ENCODE assay signal across 21 cellular contexts in the genomic region with DNA sequence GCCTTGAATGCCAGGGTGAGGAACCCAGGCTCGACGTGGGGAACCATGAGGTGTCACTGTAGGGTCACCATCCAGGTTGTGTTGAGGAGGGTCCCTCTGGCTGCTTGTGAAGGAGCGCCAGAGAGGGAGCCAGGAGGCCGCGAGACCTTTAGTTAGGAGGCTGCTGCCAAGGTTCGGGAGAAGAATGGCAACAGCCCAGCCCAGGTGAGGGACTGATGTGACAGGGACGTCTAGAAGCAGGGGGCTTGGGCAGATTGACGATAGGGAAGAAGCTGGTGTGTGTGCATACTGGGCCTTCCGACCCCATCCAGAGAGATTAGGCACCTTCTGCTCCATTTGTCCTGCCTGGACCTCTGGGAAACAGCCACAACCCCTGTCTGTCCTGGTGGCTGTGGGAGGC. TPM values are rescaled to one million over a fixed set of nuclear protein-coding genes. Genes with fewer than 3 reads are reported as not detected.
A peak's percentile ranks its signal among the peaks of the same experiment; 100 is the strongest.
DNase-seq lines count a peak whose midpoint lies in the region; ATAC-seq, FAIRE-seq and TF ChIP-seq lines count a peak whose summit lies in the region.
"Had no signal": no experiment of that assay in that cellular context is flagged by ENCODE, and none has a peak within 500 bp of the region (broad histone marks: within the 10 kb centered on the region; RNA-seq: fewer than 3 reads in every experiment).

No MANE protein-coding gene starts in this region.

- TF ChIP-seq CTCF in right atrium auricular region (IDR thresholded peaks at IDR 0.05) (no peak), chondrocyte (IDR thresholded peaks at IDR 0.05) (no peak), kidney (IDR thresholded peaks at IDR 0.05; ENCODE audit: borderline replicate concordance, extremely low read depth, insufficient read depth) (no peak)

- H3K9me3 ChIP-seq in right atrium auricular region (no peaks in the 10 kb centered on the region), kidney (ENCODE audit: control insufficient read depth in 1 of 2, low read length in 2 of 2) (no peaks in the 10 kb centered on the region)

- H3K27ac Mint-ChIP-seq in chondrocyte (ENCODE audit: unreplicated experiment), result no peak overlapping the region

- H3K36me3 Mint-ChIP-seq in chondrocyte (ENCODE audit: low read depth), result no peaks in the 10 kb centered on the region
- H3K36me3 Mint-ChIP-seq: CD4-positive, CD25-positive, alpha-beta regulatory T cell; CD8-positive, alpha-beta memory T cell; IgD-negative memory B cell had no signal

- peaks cover 6% of the 10 kb centered on the region for H3K4me1 Mint-ChIP-seq in chondrocyte (ENCODE audit: low read depth)
- H3K4me1 Mint-ChIP-seq: CD4-positive, CD25-positive, alpha-beta regulatory T cell; CD8-positive, alpha-beta memory T cell had no signal

- no peak for FAIRE-seq in kidney (lab: Jason Lieb, UNC)
- FAIRE-seq: D721Med, GM12878 had no signal

- no peaks in the 10 kb centered on the region for H3K36me3 ChIP-seq in right atrium auricular region
- H3K36me3 ChIP-seq in kidney (ENCODE audit: control insufficient read depth in 1 of 2, insufficient read depth in 2 of 2, low read length in 2 of 2), result no peaks in the 10 kb centered on the region

- intact Hi-C loops in Right ventricle myocardium superior (cut with DNase I) (no loop called here), kidney (cut with DNase I) (no loop called here)

- H3K4me3 Mint-ChIP-seq in chondrocyte (ENCODE audit: unreplicated experiment), result no peak overlapping the region
- H3K4me3 Mint-ChIP-seq: CD4-positive, CD25-positive, alpha-beta regulatory T cell; CD8-positive, alpha-beta memory T cell had no signal

- no peaks in the 10 kb centered on the region for H3K9me3 Mint-ChIP-seq in chondrocyte (ENCODE audit: low read depth)
- H3K9me3 Mint-ChIP-seq: CD8-positive, alpha-beta memory T cell; H9; IgD-negative memory B cell had no signal

- H3K4me3 ChIP-seq in right atrium auricular region, result no peak overlapping the region
- H3K4me3 ChIP-seq in kidney (ENCODE audit: low read length in 2 of 2), result no peak overlapping the region
- H3K4me3 ChIP-seq: GM12878 had no signal

- peak; percentile 18 for DNase-seq in Right ventricle myocardium superior
- no peak for DNase-seq in right atrium auricular region (ENCODE audit: low spot score)
- peak; percentile 42 for DNase-seq in chondrocyte (ENCODE audit: low spot score)
- DNase-seq in kidney, result peak; percentile 42
- DNase-seq in NCI-H1930 (lab: John Stamatoyannopoulos, UW), result no peak
- no peak for DNase-seq in NK-92 (lab: John Stamatoyannopoulos, UW; ENCODE audit: unreplicated experiment)
- DNase-seq in activated gamma-delta T cell treated with Interleukin-2 at 50 U/mL for 16 hours, result no peak
- DNase-seq: 8988T; C1 segment of cervical spinal cord; CD4-positive, CD25-positive, alpha-beta regulatory T cell; CD8-positive, alpha-beta memory T cell; COR-L47; DMS79 treated with DMSO at 0.1 percent for 48 hours; GF-D8; GOT3; H9 had no signal

- H3K27me3 ChIP-seq in right atrium auricular region, result no peaks in the 10 kb centered on the region

- H3K27me3 Mint-ChIP-seq in chondrocyte (ENCODE audit: low read depth), result no peaks in the 10 kb centered on the region
- H3K27me3 Mint-ChIP-seq: CD4-positive, CD25-positive, alpha-beta regulatory T cell; CD8-positive, alpha-beta memory T cell had no signal

- H3K27ac ChIP-seq in right atrium auricular region, result no peak overlapping the region
- H3K27ac ChIP-seq in kidney (ENCODE audit: low read depth in 2 of 2, low read length in 2 of 2), result no peak overlapping the region

- no peak for ATAC-seq in Right ventricle myocardium superior (ENCODE audit: poor library complexity)
- ATAC-seq: GM12878 had no signal

- H3K4me1 ChIP-seq in right atrium auricular region, result no peaks in the 10 kb centered on the region
- peaks cover 3 to 4% of the 10 kb centered on the region in 2 donors for H3K4me1 ChIP-seq in kidney (ENCODE audit: control insufficient read depth in 1 of 2, insufficient read depth in 1 of 2, low read depth in 1 of 2, low read length in 2 of 2)

- H3K9ac ChIP-seq in kidney (ENCODE audit: low read length in 2 of 2), result no peak overlapping the region

RNA-seq across cellular contexts. Expression of a gene that starts 49.0 kb away (rescaled TPM):
- 4.4 TPM for total RNA-seq in Right ventricle myocardium superior
- 1 to 10 TPM; 1.4 to 5.0 TPM for total RNA-seq in right atrium auricular region
- not detected in 3 replicates for total RNA-seq in chondrocyte
- total RNA-seq in kidney, result 10.7 TPM
- polyA plus RNA-seq in kidney (ENCODE audit: insufficient read depth, low read depth, low replicate concordance), result 6.1 TPM
- total RNA-seq: A673 had no signal
- polyA plus RNA-seq: AG04450, IgD-negative memory B cell had no signal

Comparison
In these comparisons a context has a peak if more than half of its experiments do, and no peak if none do; other contexts are left out.
1. DNase-seq: peak in Right ventricle myocardium superior (single experiment), chondrocyte (single experiment) and kidney (single experiment); none in right atrium auricular region (single experiment), NCI-H1930 (0 of 2), NK-92 (single experiment) and activated gamma-delta T cell treated with Interleukin-2 at 50 U/mL for 16 hours (single experiment).